2 cellular contexts compared by ENCODE assay signal in the genomic region with DNA sequence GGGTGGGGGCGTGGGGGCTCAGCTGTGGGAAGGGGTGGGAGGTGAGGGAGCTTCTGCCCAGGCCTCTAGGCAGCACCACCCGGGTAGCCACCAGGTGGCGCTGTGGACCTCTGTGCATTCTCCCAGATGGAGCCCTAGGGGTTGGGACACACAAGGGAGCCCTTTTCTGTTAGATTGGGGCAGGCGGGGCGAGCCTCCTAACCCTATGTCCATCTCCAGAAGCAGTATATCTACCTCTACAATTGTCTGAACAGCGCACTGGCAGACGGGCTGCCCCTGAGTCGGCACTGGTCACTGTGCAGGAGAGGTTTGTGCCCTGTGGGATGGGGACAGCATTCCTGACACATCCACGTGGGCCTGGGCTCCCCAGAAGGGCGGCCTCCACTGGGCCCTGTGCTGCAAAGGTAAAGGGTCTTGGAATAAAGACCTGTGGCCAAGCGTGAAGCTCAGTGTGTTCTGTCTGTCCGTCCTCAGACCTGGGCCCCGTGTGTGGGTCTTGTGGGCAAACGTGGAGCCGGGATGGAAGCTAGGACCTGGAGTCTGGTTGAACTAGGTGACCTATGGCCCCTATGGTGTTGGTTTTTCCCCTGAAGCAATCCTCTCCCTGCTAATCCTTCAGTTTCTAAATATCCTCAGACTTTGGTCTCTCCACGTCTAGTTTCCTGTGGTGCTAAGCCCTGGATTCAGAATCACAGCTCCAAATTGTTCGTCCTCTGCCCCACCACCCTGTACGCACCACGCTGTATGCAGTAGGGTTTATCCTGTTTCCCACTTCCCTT.
TF ChIP-seq lines count a peak whose summit lies in the region.

No MANE protein-coding gene starts in this region.

TF ChIP-seq in GM23338, 12 proteins besides CTCF, POLR2A, EP300 and RAD21:
- TF ChIP-seq EZH2phosphoT487 (IDR thresholded peaks at IDR 0.05; ENCODE audit: unreplicated experiment) (no peak), STAT1 (IDR thresholded peaks at IDR 0.05; ENCODE audit: unreplicated experiment) (no peak), EZH2 (IDR thresholded peaks at IDR 0.05; ENCODE audit: low read depth, unreplicated experiment) (no peak), CREB1 (CRISPR knock-in tag; IDR thresholded peaks at IDR 0.05; ENCODE audit: low read depth) (no peak), JUNB (IDR thresholded peaks at IDR 0.05; ENCODE audit: unreplicated experiment) (no peak), POLR2AphosphoS5 (IDR thresholded peaks at IDR 0.05; ENCODE audit: low read depth) (no peak)
- TF ChIP-seq, protein P1, sequence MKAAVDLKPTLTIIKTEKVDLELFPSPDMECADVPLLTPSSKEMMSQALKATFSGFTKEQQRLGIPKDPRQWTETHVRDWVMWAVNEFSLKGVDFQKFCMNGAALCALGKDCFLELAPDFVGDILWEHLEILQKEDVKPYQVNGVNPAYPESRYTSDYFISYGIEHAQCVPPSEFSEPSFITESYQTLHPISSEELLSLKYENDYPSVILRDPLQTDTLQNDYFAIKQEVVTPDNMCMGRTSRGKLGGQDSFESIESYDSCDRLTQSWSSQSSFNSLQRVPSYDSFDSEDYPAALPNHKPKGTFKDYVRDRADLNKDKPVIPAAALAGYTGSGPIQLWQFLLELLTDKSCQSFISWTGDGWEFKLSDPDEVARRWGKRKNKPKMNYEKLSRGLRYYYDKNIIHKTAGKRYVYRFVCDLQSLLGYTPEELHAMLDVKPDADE (IDR thresholded peaks at IDR 0.05): no peak
- TF ChIP-seq, protein P2, sequence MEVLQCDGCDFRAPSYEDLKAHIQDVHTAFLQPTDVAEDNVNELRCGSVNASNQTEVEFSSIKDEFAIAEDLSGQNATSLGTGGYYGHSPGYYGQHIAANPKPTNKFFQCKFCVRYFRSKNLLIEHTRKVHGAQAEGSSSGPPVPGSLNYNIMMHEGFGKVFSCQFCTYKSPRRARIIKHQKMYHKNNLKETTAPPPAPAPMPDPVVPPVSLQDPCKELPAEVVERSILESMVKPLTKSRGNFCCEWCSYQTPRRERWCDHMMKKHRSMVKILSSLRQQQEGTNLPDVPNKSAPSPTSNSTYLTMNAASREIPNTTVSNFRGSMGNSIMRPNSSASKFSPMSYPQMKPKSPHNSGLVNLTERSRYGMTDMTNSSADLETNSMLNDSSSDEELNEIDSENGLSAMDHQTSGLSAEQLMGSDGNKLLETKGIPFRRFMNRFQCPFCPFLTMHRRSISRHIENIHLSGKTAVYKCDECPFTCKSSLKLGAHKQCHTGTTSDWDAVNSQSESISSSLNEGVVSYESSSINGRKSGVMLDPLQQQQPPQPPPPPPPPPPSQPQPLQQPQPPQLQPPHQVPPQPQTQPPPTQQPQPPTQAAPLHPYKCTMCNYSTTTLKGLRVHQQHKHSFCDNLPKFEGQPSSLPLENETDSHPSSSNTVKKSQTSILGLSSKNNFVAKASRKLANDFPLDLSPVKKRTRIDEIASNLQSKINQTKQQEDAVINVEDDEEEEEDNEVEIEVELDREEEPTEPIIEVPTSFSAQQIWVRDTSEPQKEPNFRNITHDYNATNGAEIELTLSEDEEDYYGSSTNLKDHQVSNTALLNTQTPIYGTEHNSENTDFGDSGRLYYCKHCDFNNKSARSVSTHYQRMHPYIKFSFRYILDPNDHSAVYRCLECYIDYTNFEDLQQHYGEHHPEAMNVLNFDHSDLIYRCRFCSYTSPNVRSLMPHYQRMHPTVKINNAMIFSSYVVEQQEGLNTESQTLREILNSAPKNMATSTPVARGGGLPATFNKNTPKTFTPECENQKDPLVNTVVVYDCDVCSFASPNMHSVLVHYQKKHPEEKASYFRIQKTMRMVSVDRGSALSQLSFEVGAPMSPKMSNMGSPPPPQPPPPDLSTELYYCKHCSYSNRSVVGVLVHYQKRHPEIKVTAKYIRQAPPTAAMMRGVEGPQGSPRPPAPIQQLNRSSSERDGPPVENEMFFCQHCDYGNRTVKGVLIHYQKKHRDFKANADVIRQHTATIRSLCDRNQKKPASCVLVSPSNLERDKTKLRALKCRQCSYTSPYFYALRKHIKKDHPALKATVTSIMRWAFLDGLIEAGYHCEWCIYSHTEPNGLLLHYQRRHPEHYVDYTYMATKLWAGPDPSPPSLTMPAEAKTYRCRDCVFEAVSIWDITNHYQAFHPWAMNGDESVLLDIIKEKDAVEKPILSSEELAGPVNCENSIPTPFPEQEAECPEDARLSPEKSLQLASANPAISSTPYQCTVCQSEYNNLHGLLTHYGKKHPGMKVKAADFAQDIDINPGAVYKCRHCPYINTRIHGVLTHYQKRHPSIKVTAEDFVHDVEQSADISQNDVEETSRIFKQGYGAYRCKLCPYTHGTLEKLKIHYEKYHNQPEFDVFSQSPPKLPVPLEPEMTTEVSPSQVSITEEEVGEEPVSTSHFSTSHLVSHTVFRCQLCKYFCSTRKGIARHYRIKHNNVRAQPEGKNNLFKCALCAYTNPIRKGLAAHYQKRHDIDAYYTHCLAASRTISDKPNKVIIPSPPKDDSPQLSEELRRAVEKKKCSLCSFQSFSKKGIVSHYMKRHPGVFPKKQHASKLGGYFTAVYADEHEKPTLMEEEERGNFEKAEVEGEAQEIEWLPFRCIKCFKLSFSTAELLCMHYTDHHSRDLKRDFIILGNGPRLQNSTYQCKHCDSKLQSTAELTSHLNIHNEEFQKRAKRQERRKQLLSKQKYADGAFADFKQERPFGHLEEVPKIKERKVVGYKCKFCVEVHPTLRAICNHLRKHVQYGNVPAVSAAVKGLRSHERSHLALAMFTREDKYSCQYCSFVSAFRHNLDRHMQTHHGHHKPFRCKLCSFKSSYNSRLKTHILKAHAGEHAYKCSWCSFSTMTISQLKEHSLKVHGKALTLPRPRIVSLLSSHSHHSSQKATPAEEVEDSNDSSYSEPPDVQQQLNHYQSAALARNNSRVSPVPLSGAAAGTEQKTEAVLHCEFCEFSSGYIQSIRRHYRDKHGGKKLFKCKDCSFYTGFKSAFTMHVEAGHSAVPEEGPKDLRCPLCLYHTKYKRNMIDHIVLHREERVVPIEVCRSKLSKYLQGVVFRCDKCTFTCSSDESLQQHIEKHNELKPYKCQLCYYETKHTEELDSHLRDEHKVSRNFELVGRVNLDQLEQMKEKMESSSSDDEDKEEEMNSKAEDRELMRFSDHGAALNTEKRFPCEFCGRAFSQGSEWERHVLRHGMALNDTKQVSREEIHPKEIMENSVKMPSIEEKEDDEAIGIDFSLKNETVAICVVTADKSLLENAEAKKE (CRISPR knock-in tag; IDR thresholded peaks at IDR 0.05): no peak
TF ChIP-seq in GM23338: peak in this region for 0.

TF ChIP-seq in endothelial cell of umbilical vein, 7 proteins besides CTCF, POLR2A, EP300 and RAD21:
- TF ChIP-seq POLR2AphosphoS5 (IDR thresholded peaks at IDR 0.05; ENCODE audit: insufficient read depth, low read depth, low read length): no peak
- no peak for TF ChIP-seq EZH2 (IDR thresholded peaks at IDR 0.05; ENCODE audit: borderline replicate concordance, low read depth, low read length, severe bottlenecking)
- TF ChIP-seq JUN (IDR thresholded peaks at IDR 0.05; ENCODE audit: borderline replicate concordance, insufficient read depth, insufficient read length, low read depth): no peak
- TF ChIP-seq FOS (IDR thresholded peaks at IDR 0.05; ENCODE audit: borderline replicate concordance, insufficient read depth, low read length): no peak
- TF ChIP-seq GATA2 (IDR thresholded peaks at IDR 0.05; ENCODE audit: insufficient read depth, insufficient read length, low read depth, low read length): no peak
- TF ChIP-seq, protein P3, sequence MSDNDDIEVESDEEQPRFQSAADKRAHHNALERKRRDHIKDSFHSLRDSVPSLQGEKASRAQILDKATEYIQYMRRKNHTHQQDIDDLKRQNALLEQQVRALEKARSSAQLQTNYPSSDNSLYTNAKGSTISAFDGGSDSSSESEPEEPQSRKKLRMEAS (IDR thresholded peaks at IDR 0.05; ENCODE audit: insufficient read depth, insufficient read length): no peak
- TF ChIP-seq MYC (IDR thresholded peaks at IDR 0.05; ENCODE audit: low read depth, low read length): no peak
TF ChIP-seq in endothelial cell of umbilical vein: peak in this region for 0.
